In the genomic region with DNA sequence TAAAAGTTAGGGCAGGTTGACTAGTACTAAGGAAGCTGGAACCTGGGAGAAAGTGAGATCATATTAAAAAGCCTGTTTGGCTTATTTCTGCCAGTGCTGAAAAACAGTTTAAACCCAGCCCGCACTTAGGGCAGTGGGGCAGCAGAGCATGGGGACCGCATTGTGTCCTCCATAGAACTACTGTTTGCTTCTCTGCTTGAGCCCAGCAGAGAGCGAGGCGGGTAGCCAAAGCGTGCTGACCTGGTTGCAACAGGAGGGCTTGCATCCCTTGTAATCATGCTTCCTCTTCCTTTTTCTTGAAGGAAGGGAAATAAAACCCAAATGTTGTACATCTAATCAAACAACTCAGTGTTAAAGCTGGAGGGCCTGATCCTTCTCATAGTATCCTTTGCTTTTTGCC, we compare ENCODE assay signal across 29 cellular contexts.
"Had no signal": no experiment of that assay in that cellular context is flagged by ENCODE, and none has a peak within 500 bp of the region (broad histone marks: within the 10 kb centered on the region; RNA-seq: fewer than 3 reads in every experiment).

No MANE protein-coding gene starts in this region.

- H3K4me3 ChIP-seq: cardiac muscle cell, K562, SJCRH30 had no signal

- H3K27me3 ChIP-seq: SJCRH30 had no signal

- DNase-seq: activated CD4-positive, alpha-beta memory T cell treated with anti-CD3 and anti-CD28 coated beads, Interleukin-2, amount 10 ng/mL, durations not matched to agents 7 days and 5 days; activated CD4-positive, alpha-beta T cell treated with anti-CD3 and anti-CD28 coated beads for 1 hour; activated CD4-positive, alpha-beta T cell treated with anti-CD3 and anti-CD28 coated beads for 48 hours; activated CD4-positive, CD25-positive, alpha-beta regulatory T cell; activated CD8-positive, alpha-beta memory T cell treated with anti-CD3 and anti-CD28 coated beads for 24 hours; activated CD8-positive, alpha-beta memory T cell treated with anti-CD3 and anti-CD28 coated beads, Interleukin-2, amount 10 ng/mL, durations not matched to agents 7 days and 5 days; activated CD8-positive, alpha-beta memory T cell treated with anti-CD3 and anti-CD28 coated beads, Interleukin-2, amount 50 U/mL, for 48 hours; activated effector memory CD4-positive, alpha-beta T cell treated with anti-CD3 and anti-CD28 coated beads, Interleukin-2, amount 50 U/mL, for 16 hours; activated naive CD4-positive, alpha-beta T cell; activated naive CD4-positive, alpha-beta T cell treated with anti-CD3 and anti-CD28 coated beads, Interleukin-2, amount 50 U/mL, for 16 hours; activated naive CD8-positive, alpha-beta T cell treated with anti-CD3 and anti-CD28 coated beads for 36 hours; activated T-cell treated with anti-CD3 and anti-CD28 coated beads, Interleukin-2, amount 50 U/mL, for 48 hours; amniotic stem cell; aorta; NCI-H1048; NCI-H1105 treated with DMSO at 0.1 percent for 48 hours; NCI-H1436; NCI-H1694; NCI-H1930; NCI-H2081 treated with DMSO at 0.1 percent for 48 hours; NCI-H345; NCI-H524 treated with DMSO at 0.1 percent for 48 hours; NCI-H774; SHP77; SJCRH30; T1000; WERI-Rb-1 had no signal

- H3K9me3 ChIP-seq: SJCRH30 had no signal

- ATAC-seq: activated CD8-positive, alpha-beta memory T cell treated with anti-CD3 and anti-CD28 coated beads, Interleukin-2, amount 10 ng/mL, durations not matched to agents 7 days and 5 days; K562 had no signal

- H3K36me3 ChIP-seq: cardiac muscle cell, SJCRH30, WERI-Rb-1 had no signal

- H3K4me1 ChIP-seq: SJCRH30 had no signal

- H3K27ac ChIP-seq: cardiac muscle cell, SJCRH30, WERI-Rb-1 had no signal
